8 cellular contexts compared by ENCODE assay signal in the genomic region with DNA sequence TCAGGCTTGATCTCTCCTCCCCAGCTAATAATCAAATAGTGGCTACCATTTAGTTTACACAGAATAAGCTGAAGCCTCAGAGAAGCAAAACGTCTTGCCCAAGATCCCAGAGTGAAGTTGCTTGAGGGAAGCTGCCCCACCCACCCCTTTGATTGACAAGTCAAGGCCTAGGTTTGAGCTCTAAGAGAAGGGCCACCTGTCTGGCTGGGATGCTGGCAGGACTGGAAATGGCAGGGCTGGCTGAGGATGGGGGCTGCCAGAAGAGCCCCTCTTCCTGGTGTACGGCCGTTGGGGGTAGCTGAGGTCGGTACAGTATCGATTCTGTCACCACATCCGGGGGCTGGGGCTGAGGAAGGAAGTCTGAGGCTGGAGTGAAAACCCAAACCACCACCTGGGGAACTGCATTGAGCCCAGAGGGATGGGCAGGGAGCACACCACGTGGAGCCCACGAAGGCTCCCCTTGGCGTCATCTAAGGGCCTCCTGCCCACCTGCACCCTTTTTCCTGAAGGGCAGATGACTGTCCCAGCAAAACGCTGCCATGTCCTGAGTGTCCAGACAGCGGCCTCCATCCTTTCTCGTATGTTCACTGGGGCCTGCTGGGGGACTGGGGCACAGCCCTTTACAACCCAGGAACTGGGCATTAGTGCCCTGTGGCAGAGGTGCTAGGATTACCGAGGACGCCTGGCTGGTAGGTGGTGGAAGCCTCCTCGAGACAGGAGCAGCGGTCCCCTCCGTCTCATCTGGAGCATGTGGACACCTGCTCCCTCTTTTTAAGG. TPM values are rescaled to one million over a fixed set of nuclear protein-coding genes. Genes with fewer than 3 reads are reported as not detected.
DNase-seq lines count a peak whose midpoint lies in the region; ATAC-seq lines count a peak whose summit lies in the region.

No MANE protein-coding gene starts in this region.

- DNase-seq in CD4-positive, alpha-beta memory T cell = peak; percentile 62 to 80 (median 73)
- DNase-seq in T-cell = peak; percentile 18 to 73 (median 48)
- DNase-seq in adipocyte (ENCODE audit: low read depth) = peak; percentile 17
- DNase-seq in SHP77 treated with DMSO at 0.1 percent for 48 hours (lab: John Stamatoyannopoulos, UW) = no peak
- no peak for DNase-seq in posterior vena cava (ENCODE audit: low spot score)

- peak; percentile 23 for ATAC-seq in HG02642 (IDR thresholded peaks at IDR 0.05; ENCODE audit: poor library complexity, unreplicated experiment)
- ATAC-seq in T-cell (replicated peaks in 1 of 4) = peak; percentile 24 to 46 (median 42)

- no peaks in the 10 kb centered on the region for H3K27me3 ChIP-seq in CD4-positive, alpha-beta memory T cell (ENCODE audit: insufficient read depth, low read length)
- H3K27me3 ChIP-seq in adipocyte (replicated peaks; ENCODE audit: control insufficient read depth, insufficient read depth, low read length) (no peaks in the 10 kb centered on the region), mucosa of rectum (ENCODE audit: control insufficient read depth in 2 of 2, insufficient read depth in 2 of 2, low read length in 2 of 2) (no peaks in the 10 kb centered on the region), thymus (ENCODE audit: control insufficient read depth, insufficient read depth) (no peaks in the 10 kb centered on the region)

- peaks cover 12% of the 10 kb centered on the region for H3K36me3 ChIP-seq in CD4-positive, alpha-beta memory T cell (ENCODE audit: insufficient read depth, low read length)
- H3K36me3 ChIP-seq in adipocyte (ENCODE audit: control insufficient read depth, insufficient read depth, low read length, severe bottlenecking) = peaks cover 33% of the 10 kb centered on the region
- peaks cover 27 to 29% of the 10 kb centered on the region in 2 donors for H3K36me3 ChIP-seq in mucosa of rectum (ENCODE audit: control insufficient read depth in 2 of 2, insufficient read depth in 2 of 2, low read length in 2 of 2)
- peaks cover 42% of the 10 kb centered on the region for H3K36me3 ChIP-seq in thymus (ENCODE audit: control insufficient read depth, insufficient read depth)

- WGBS in thymus = 21% methylated on average over 17 of the region's 17 CpGs

- CTCF ChIA-PET in CD4-positive, alpha-beta memory T cell (lab: Charles Lee; ENCODE audit: partially characterized antibody) = interaction anchor here (0.6 to 1.6 kb wide), 8 partner anchors 9 to 32 kb away, joined by 3 to 5 read pairs (median 3); no protein-coding TSS in a partner anchor
- CTCF ChIA-PET in T-cell (lab: Charles Lee) = interaction anchor here (0.5 to 1.0 kb wide), 8 partner anchors 11 to 526 kb away, joined by 3 to 5 read pairs (median 4); no protein-coding TSS in a partner anchor

- H3K4me3 ChIP-seq in CD4-positive, alpha-beta memory T cell (ENCODE audit: low read length in 2 of 2) = peak overlapping the region; percentile 20 to 94
- H3K4me3 ChIP-seq in adipocyte (ENCODE audit: low read length) (no peak overlapping the region), mucosa of rectum (ENCODE audit: low read length in 2 of 2) (peak overlapping the region in 1 of 2 donors; percentile 90), thymus (ENCODE audit: low read length) (peak overlapping the region; percentile 96)

- H3K9ac ChIP-seq in adipocyte (ENCODE audit: low read length) (peak overlapping the region; percentile 88), mucosa of rectum (ENCODE audit: low read depth in 1 of 2, low read length in 2 of 2) (peak overlapping the region; percentile 47 to 89)

- no peaks in the 10 kb centered on the region for H3K27me3 Mint-ChIP-seq in CD4-positive, alpha-beta memory T cell
- no peaks in the 10 kb centered on the region for H3K27me3 Mint-ChIP-seq in T-cell

- H3K9me3 ChIP-seq in CD4-positive, alpha-beta memory T cell (ENCODE audit: control insufficient read depth in 1 of 2, low read length in 2 of 2) = no peaks in the 10 kb centered on the region
- no peaks in the 10 kb centered on the region for H3K9me3 ChIP-seq in adipocyte (ENCODE audit: control insufficient read depth, low read length)
- H3K9me3 ChIP-seq in mucosa of rectum (ENCODE audit: control insufficient read depth in 2 of 2, low read length in 2 of 2) = no peaks in the 10 kb centered on the region
- H3K9me3 ChIP-seq in thymus (ENCODE audit: control insufficient read depth) = no peaks in the 10 kb centered on the region

- peaks cover 37% of the 10 kb centered on the region for H3K4me1 ChIP-seq in CD4-positive, alpha-beta memory T cell (ENCODE audit: insufficient read depth, low read length)
- H3K4me1 ChIP-seq in adipocyte (ENCODE audit: control insufficient read depth, insufficient read depth, low read length) (peaks cover 27% of the 10 kb centered on the region), mucosa of rectum (ENCODE audit: control insufficient read depth in 2 of 2, insufficient read depth in 2 of 2, low read length in 2 of 2) (peaks cover 22 to 28% of the 10 kb centered on the region in 2 donors), thymus (ENCODE audit: control insufficient read depth, insufficient read depth, low read length) (peaks cover 19% of the 10 kb centered on the region)

- POLR2A ChIA-PET in CD4-positive, alpha-beta memory T cell (lab: Charles Lee; ENCODE audit: partially characterized antibody) = interaction anchor here (0.7 to 1.4 kb wide), 9 partner anchors 10 to 440 kb away, joined by 3 to 5 read pairs (median 4); partner anchors contain the start of genes CALM3, DACT3 and SLC1A5
- POLR2A ChIA-PET in T-cell (lab: Charles Lee) = no interaction called here

- H3K27ac ChIP-seq in CD4-positive, alpha-beta memory T cell (ENCODE audit: low read depth, low read length) = peak overlapping the region; percentile 95
- H3K27ac ChIP-seq in mucosa of rectum (ENCODE audit: low read depth in 2 of 2, low read length in 2 of 2) (peak overlapping the region; percentile 35 to 83), thymus (ENCODE audit: low read depth) (peak overlapping the region; percentile 97)

- intact Hi-C loops in CD4-positive, alpha-beta memory T cell (cut with micrococcal nuclease) = loop anchor here (5.0 kb wide), 1 partner anchor 106 kb away; no protein-coding TSS in a partner anchor
- intact Hi-C loops in posterior vena cava (cut with DNase I) = no loop called here

- H3K4me1 Mint-ChIP-seq in CD4-positive, alpha-beta memory T cell = peaks cover 19 to 55% (median 31%) of the 10 kb centered on the region in 4 donors
- H3K4me1 Mint-ChIP-seq in T-cell = peaks cover 39 to 56% (median 46%) of the 10 kb centered on the region in 3 donors

- peak overlapping the region; percentile 87 to 98 (median 98) for H3K27ac Mint-ChIP-seq in CD4-positive, alpha-beta memory T cell
- peak overlapping the region; percentile 97 to 98 for H3K27ac Mint-ChIP-seq in T-cell

- H3K9me3 Mint-ChIP-seq in CD4-positive, alpha-beta memory T cell = peaks cover 0 to 3% (median 0%) of the 10 kb centered on the region in 8 donors
- H3K9me3 Mint-ChIP-seq in T-cell = no peaks in the 10 kb centered on the region

- H3K36me3 Mint-ChIP-seq in CD4-positive, alpha-beta memory T cell = peaks cover 3 to 52% of the 10 kb centered on the region in 2 donors
- peaks cover 10% of the 10 kb centered on the region for H3K36me3 Mint-ChIP-seq in T-cell

- peak overlapping the region; percentile 93 to 98 (median 94) for H3K4me3 Mint-ChIP-seq in CD4-positive, alpha-beta memory T cell
- H3K4me3 Mint-ChIP-seq in T-cell = peak overlapping the region; percentile 90 to 98 (median 94)

RNA-seq across cellular contexts. Expression of gene PRKD2, which starts 1.4 kb away (rescaled TPM):
- total RNA-seq in CD4-positive, alpha-beta memory T cell = 100 to 1,000 TPM; 115 to 122 TPM
- 10 to 100 TPM; 27.6 to 88.9 TPM for polyA plus RNA-seq in CD4-positive, alpha-beta memory T cell
- total RNA-seq in T-cell (100 to 1,000 TPM; 121 to 145 (median 138) TPM), posterior vena cava (10 to 100 TPM; 25.5 to 25.6 TPM)
- polyA plus RNA-seq in thymus = 109 TPM

RNA-seq across cellular contexts. Expression of gene FKRP, which starts 27.5 kb away (rescaled TPM):
- total RNA-seq in CD4-positive, alpha-beta memory T cell = 10 to 100 TPM; 24.4 to 28.9 TPM
- polyA plus RNA-seq in CD4-positive, alpha-beta memory T cell = 1 to 10 TPM; 3.0 to 5.7 TPM
- total RNA-seq in T-cell = 10 to 100 TPM; 17.8 to 35.3 (median 23.6) TPM
- 13.5 TPM for polyA plus RNA-seq in thymus
- 10 to 100 TPM; 15.2 to 18.6 TPM for total RNA-seq in posterior vena cava

RNA-seq across cellular contexts. Expression of gene STRN4, which starts 27.9 kb away (rescaled TPM):
- 10 to 100 TPM; 81.2 to 88.8 TPM for total RNA-seq in CD4-positive, alpha-beta memory T cell
- 10 to 100 TPM; 13.9 to 23.0 TPM for polyA plus RNA-seq in CD4-positive, alpha-beta memory T cell
- total RNA-seq in T-cell (100 to 1,000 TPM in 3 of 5 donors, 10 to 100 TPM in 2; 85.2 to 123 (median 101) TPM), posterior vena cava (10 to 100 TPM; 58.6 to 71.8 TPM)
- polyA plus RNA-seq in thymus = 38.7 TPM

RNA-seq across cellular contexts. Expression of gene DACT3, which starts 57.4 kb away (rescaled TPM):
- total RNA-seq in CD4-positive, alpha-beta memory T cell = not detected
- polyA plus RNA-seq in CD4-positive, alpha-beta memory T cell = not detected
- total RNA-seq in T-cell = under 1 TPM; 0.15 to 0.56 (median 0.37) TPM
- polyA plus RNA-seq in thymus = 3.4 TPM
- 100 to 1,000 TPM in 1 of 2 donors, 10 to 100 TPM in 1; 72.0 to 122 TPM for total RNA-seq in posterior vena cava

Comparison
In these comparisons a context has a peak if more than half of its experiments do, and no peak if none do; other contexts are left out.
1. DNase-seq: peak in CD4-positive, alpha-beta memory T cell (5 of 5), T-cell (34 of 34) and adipocyte (single experiment); none in SHP77 treated with DMSO at 0.1 percent for 48 hours (single experiment) and posterior vena cava (single experiment).
2. RNA of gene PRKD2, which starts 1.4 kb away (total RNA-seq): 121 to 145 TPM in T-cell and 115 to 122 TPM in CD4-positive, alpha-beta memory T cell; 25.5 to 25.6 TPM in posterior vena cava; every median in the first group is over 4 times any median in the second.
3. Peak in every context shown above with its lines, with median percentiles within 50 percentile points of each other: H3K27ac ChIP-seq.